ENCODE assay signal across 25 cellular contexts in genomic region chr11:118527109-118527508, GRCh38. TPM values are rescaled to one million over a fixed set of nuclear protein-coding genes. Genes with fewer than 3 reads are reported as not detected.
DNase-seq lines count a peak whose midpoint lies in the region; ATAC-seq, FAIRE-seq and TF ChIP-seq lines count a peak whose summit lies in the region.
"Had no signal": no experiment of that assay in that cellular context is flagged by ENCODE, and none has a peak within 500 bp of the region (broad histone marks: within the 10 kb centered on the region; RNA-seq: fewer than 3 reads in every experiment).

TTC36 (plus strand) TSS chr11:118527474; CDS start chr11:118527495, 21 bp downstream.

- DNase-seq in activated T-cell treated with anti-CD3 and anti-CD28 coated beads, Interleukin-2, amount 50 U/mL, for 24 hours, result no peak
- no peak for DNase-seq in activated T-cell treated with anti-CD3 and anti-CD28 coated beads, Interleukin-2, amount 50 U/mL, for 72 hours
- DNase-seq in kidney (no peak), progenitor cell of endocrine pancreas (ENCODE audit: low spot score, unreplicated experiment) (no peak), GM10266 (ENCODE audit: extremely low spot score) (no peak)
- DNase-seq: 8988T; activated CD4-positive, alpha-beta T cell treated with anti-CD3 and anti-CD28 coated beads for 1 hour; activated effector memory CD4-positive, alpha-beta T cell treated with anti-CD3 and anti-CD28 coated beads, Interleukin-2, amount 50 U/mL, for 16 hours; effector memory CD4-positive, alpha-beta T cell; esophagus squamous epithelium; left ventricle myocardium superior; MG63; NCI-H2227 treated with DMSO at 0.1 percent for 48 hours; stimulated activated CD4-positive, alpha-beta T cell treated with anti-CD3 and anti-CD28 coated beads, Interleukin-4, amount 100 ng/mL, for 1 hour; T1000; upper lobe of right lung had no signal

- peaks cover 21 to 22% of the 10 kb centered on the region in 2 donors for H3K4me1 ChIP-seq in kidney (ENCODE audit: control insufficient read depth in 1 of 2, insufficient read depth in 1 of 2, low read depth in 1 of 2, low read length in 2 of 2)
- H3K4me1 ChIP-seq: HAP-1 had no signal

- H3K36me3 Mint-ChIP-seq in activated T-cell treated with anti-CD3 and anti-CD28 coated beads, Interleukin-2, amount 50 U/mL, for 24 hours (ENCODE audit: low read depth), result peaks cover 42% of the 10 kb centered on the region
- peaks cover 3 to 6% of the 10 kb centered on the region in 2 donors for H3K36me3 Mint-ChIP-seq in activated T-cell treated with anti-CD3 and anti-CD28 coated beads, Interleukin-2, amount 50 U/mL, for 72 hours (ENCODE audit: insufficient read depth in 2 of 2)
- H3K36me3 Mint-ChIP-seq in progenitor cell of endocrine pancreas (ENCODE audit: insufficient read depth), result peaks cover 9% of the 10 kb centered on the region

- intact Hi-C loops in kidney (cut with DNase I), result no loop called here

- no peaks in the 10 kb centered on the region for H3K9me3 ChIP-seq in kidney (ENCODE audit: control insufficient read depth in 1 of 2, low read length in 2 of 2)
- H3K9me3 ChIP-seq: esophagus squamous epithelium, HAP-1, MG63, upper lobe of right lung had no signal

- H3K36me3 ChIP-seq in kidney (ENCODE audit: control insufficient read depth in 1 of 2, insufficient read depth in 2 of 2, low read length in 2 of 2), result peaks cover 7 to 14% of the 10 kb centered on the region in 2 donors

- peak within 1 kb of the TSS; percentile 36 to 85 for H3K4me3 ChIP-seq in kidney (ENCODE audit: low read length in 2 of 2)
- H3K4me3 ChIP-seq: esophagus squamous epithelium, HAP-1, MG63, SK-N-MC, skin epidermis, upper lobe of right lung had no signal

- no peaks in the 10 kb centered on the region for H3K27me3 Mint-ChIP-seq in activated T-cell treated with anti-CD3 and anti-CD28 coated beads, Interleukin-2, amount 50 U/mL, for 24 hours
- no peaks in the 10 kb centered on the region for H3K27me3 Mint-ChIP-seq in activated T-cell treated with anti-CD3 and anti-CD28 coated beads, Interleukin-2, amount 50 U/mL, for 72 hours (ENCODE audit: low read depth)
- no peaks in the 10 kb centered on the region for H3K27me3 Mint-ChIP-seq in progenitor cell of endocrine pancreas
- H3K27me3 Mint-ChIP-seq: IgD-negative memory B cell had no signal

- H3K4me1 Mint-ChIP-seq in activated T-cell treated with anti-CD3 and anti-CD28 coated beads, Interleukin-2, amount 50 U/mL, for 24 hours (ENCODE audit: low read depth), result peaks cover 31% of the 10 kb centered on the region
- peaks cover 28% of the 10 kb centered on the region for H3K4me1 Mint-ChIP-seq in activated T-cell treated with anti-CD3 and anti-CD28 coated beads, Interleukin-2, amount 50 U/mL, for 72 hours (ENCODE audit: low read depth)
- H3K4me1 Mint-ChIP-seq in progenitor cell of endocrine pancreas (ENCODE audit: low read depth), result peaks cover 23% of the 10 kb centered on the region

- TF ChIP-seq CTCF in VCaP (conservative IDR thresholded peaks at IDR 0.05), result no peak
- TF ChIP-seq CTCF in kidney (IDR thresholded peaks at IDR 0.05; ENCODE audit: borderline replicate concordance, extremely low read depth, insufficient read depth), result no peak
- TF ChIP-seq CTCF in progenitor cell of endocrine pancreas (IDR thresholded peaks at IDR 0.05; ENCODE audit: unreplicated experiment), result no peak
- no peak for TF ChIP-seq CTCF in GM10266 (IDR thresholded peaks at IDR 0.05; ENCODE audit: control insufficient read depth, insufficient read depth, low read depth, missing control alignments)

- H3K27ac Mint-ChIP-seq in activated T-cell treated with anti-CD3 and anti-CD28 coated beads, Interleukin-2, amount 50 U/mL, for 24 hours, result peak within 1 kb of the TSS; percentile 65
- H3K27ac Mint-ChIP-seq in activated T-cell treated with anti-CD3 and anti-CD28 coated beads, Interleukin-2, amount 50 U/mL, for 72 hours, result no peak within 1 kb of the TSS
- peak within 1 kb of the TSS; percentile 23 for H3K27ac Mint-ChIP-seq in progenitor cell of endocrine pancreas

- no peaks in the 10 kb centered on the region for H3K9me3 Mint-ChIP-seq in activated T-cell treated with anti-CD3 and anti-CD28 coated beads, Interleukin-2, amount 50 U/mL, for 24 hours
- no peaks in the 10 kb centered on the region for H3K9me3 Mint-ChIP-seq in activated T-cell treated with anti-CD3 and anti-CD28 coated beads, Interleukin-2, amount 50 U/mL, for 72 hours
- no peaks in the 10 kb centered on the region for H3K9me3 Mint-ChIP-seq in progenitor cell of endocrine pancreas (ENCODE audit: low read depth)
- H3K9me3 Mint-ChIP-seq: IgD-negative memory B cell had no signal

- H3K4me3 Mint-ChIP-seq in activated T-cell treated with anti-CD3 and anti-CD28 coated beads, Interleukin-2, amount 50 U/mL, for 24 hours, result no peak within 1 kb of the TSS
- no peak within 1 kb of the TSS for H3K4me3 Mint-ChIP-seq in activated T-cell treated with anti-CD3 and anti-CD28 coated beads, Interleukin-2, amount 50 U/mL, for 72 hours
- no peak within 1 kb of the TSS for H3K4me3 Mint-ChIP-seq in progenitor cell of endocrine pancreas (ENCODE audit: low read depth)

- ATAC-seq in activated T-cell treated with anti-CD3 and anti-CD28 coated beads, Interleukin-2, amount 50 U/mL, for 72 hours (replicated peaks in 1 of 2), result no peak
- ATAC-seq in HG03045 (IDR thresholded peaks at IDR 0.05; ENCODE audit: unreplicated experiment) (no peak), HG02973 (IDR thresholded peaks at IDR 0.05; ENCODE audit: unreplicated experiment) (no peak)
- ATAC-seq: left ventricle myocardium superior, upper lobe of right lung had no signal

- FAIRE-seq in kidney (lab: Jason Lieb, UNC), result no peak
- FAIRE-seq: astrocyte, GM12891 had no signal

- H3K9ac ChIP-seq in kidney (ENCODE audit: low read length in 2 of 2), result no peak within 1 kb of the TSS

- peak within 1 kb of the TSS; percentile 99; the same call in 1 of the 2 replicates for H3K27ac ChIP-seq in VCaP
- peak within 1 kb of the TSS in 1 of 2 donors; percentile 19 for H3K27ac ChIP-seq in kidney (ENCODE audit: low read depth in 2 of 2, low read length in 2 of 2)
- H3K27ac ChIP-seq: esophagus squamous epithelium, SK-N-MC, skin epidermis, upper lobe of right lung had no signal

RNA-seq across cellular contexts. Expression of gene TTC36, which starts in this region (rescaled TPM):
- total RNA-seq in activated T-cell treated with anti-CD3 and anti-CD28 coated beads, Interleukin-2, amount 50 U/mL, for 72 hours, result 1 to 10 TPM in 1 of 2 donors, under 1 TPM in 1; 0.74 to 1.4 TPM
- total RNA-seq in kidney (1.1 TPM), progenitor cell of endocrine pancreas (2.2 and 3.3 TPM in 2 replicates)
- 12.7 TPM for polyA plus RNA-seq in kidney (ENCODE audit: insufficient read depth, low read depth, low replicate concordance)
